20 cellular contexts compared by ENCODE assay signal in the genomic region with DNA sequence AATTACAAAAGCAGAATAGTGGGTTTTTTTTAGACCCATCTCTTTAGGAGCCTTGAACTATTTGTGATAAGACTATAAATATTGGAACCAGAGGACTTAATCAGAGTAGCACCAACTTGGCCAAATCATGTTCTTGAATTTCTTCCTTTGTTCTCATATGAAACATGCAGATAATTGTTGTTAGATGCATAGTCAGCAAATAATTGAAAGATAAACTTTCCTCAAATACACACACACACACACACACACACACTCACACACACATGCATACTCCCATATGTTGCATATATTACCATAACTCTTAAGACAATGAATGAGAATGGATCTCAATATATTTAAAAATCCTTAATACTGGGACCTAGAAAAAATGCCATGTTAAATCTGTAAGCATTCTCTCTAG.
DNase-seq lines count a peak whose midpoint lies in the region; ATAC-seq, FAIRE-seq and TF ChIP-seq lines count a peak whose summit lies in the region.
"Had no signal": no experiment of that assay in that cellular context is flagged by ENCODE, and none has a peak within 500 bp of the region (broad histone marks: within the 10 kb centered on the region; RNA-seq: fewer than 3 reads in every experiment).

No MANE protein-coding gene starts in this region.

- no peak for ATAC-seq in HepG2
- ATAC-seq in right lobe of liver = no peak
- no peak for ATAC-seq in PC-3
- ATAC-seq: CD8-positive, alpha-beta T cell; GM23338 had no signal

- no peak for DNase-seq in HepG2 (ENCODE audit: low spot score)
- no peak for DNase-seq in right lobe of liver
- DNase-seq in adipocyte (ENCODE audit: low read depth) = no peak
- DNase-seq in PC-3 = no peak
- no peak for DNase-seq in stimulated activated CD4-positive, alpha-beta T cell treated with anti-CD3 and anti-CD28 coated beads, Interleukin-4, amount 100 ng/mL, for 1 hour
- DNase-seq: 8988T; Caco-2; CD4-positive, CD25-positive, alpha-beta regulatory T cell; CD8-positive, alpha-beta T cell; DMS153; DND-41; HFFc6 had no signal

- H3F3A ChIP-seq in PC-3 (ENCODE audit: low read length, unreplicated experiment) = no peaks in the 10 kb centered on the region

- H3K27ac ChIP-seq in HepG2 (ENCODE audit: extremely low read length, insufficient read depth, low read length) = no peak overlapping the region
- H3K27ac ChIP-seq in right lobe of liver = no peak overlapping the region
- H3K27ac ChIP-seq in parathyroid adenoma = peak overlapping the region; percentile 86
- H3K27ac ChIP-seq in PC-3 (ENCODE audit: low read length) = no peak overlapping the region
- H3K27ac ChIP-seq: BLaER1, C4-2B had no signal

- H3K4me1 ChIP-seq in HepG2 (ENCODE audit: insufficient read depth, low read length) (no peaks in the 10 kb centered on the region), right lobe of liver (no peaks in the 10 kb centered on the region), adipocyte (ENCODE audit: control insufficient read depth, insufficient read depth, low read length) (peaks cover 36% of the 10 kb centered on the region), parathyroid adenoma (peaks cover 31% of the 10 kb centered on the region), PC-3 (ENCODE audit: insufficient read depth, low read length) (no peaks in the 10 kb centered on the region)
- H3K4me1 ChIP-seq: BLaER1, Caco-2, HAP-1 had no signal

- H2AFZ ChIP-seq in HepG2 (ENCODE audit: low read length) (no peak overlapping the region), parathyroid adenoma (no peak overlapping the region), PC-3 (ENCODE audit: low read length) (no peak overlapping the region)
- H2AFZ ChIP-seq: GM23338 had no signal

- no peaks in the 10 kb centered on the region for H3K9me2 ChIP-seq in PC-3 (replicated peaks; ENCODE audit: low read length)

- H3K9ac ChIP-seq in HepG2 (ENCODE audit: insufficient read depth, low read depth, low read length) (no peak overlapping the region), adipocyte (ENCODE audit: low read length) (peak overlapping the region; percentile 73), parathyroid adenoma (no peak overlapping the region), PC-3 (ENCODE audit: low read length) (no peak overlapping the region)
- H3K9ac ChIP-seq: BLaER1 had no signal

- H4K20me1 ChIP-seq in HepG2 (ENCODE audit: insufficient read depth, low read length) = no peaks in the 10 kb centered on the region
- no peaks in the 10 kb centered on the region for H4K20me1 ChIP-seq in PC-3 (ENCODE audit: low read length)
- H4K20me1 ChIP-seq: BLaER1 had no signal

- no peak for TF ChIP-seq RAD21 in HepG2 (CRISPR knock-in tag; IDR thresholded peaks at IDR 0.05)

- FAIRE-seq in HepG2 (lab: Jason Lieb, UNC) = no peak
- FAIRE-seq: G401.6, GM12892, H54 had no signal

- in situ Hi-C loops in HepG2 (cut with HindIII; ENCODE audit: extremely low pct_ligation_motif_present, low pct_unique_long_range_greater_than_20kb) = no loop called here

- POLR2A ChIA-PET in HepG2 (lab: Yijun Ruan, JAX) = no interaction called here
- POLR2A ChIA-PET in PC-3 (lab: Charles Lee; ENCODE audit: unreplicated experiment) = no interaction called here

- peaks cover 82% of the 10 kb centered on the region for H3K9me3 ChIP-seq in HepG2 (ENCODE audit: low read length)
- no peaks in the 10 kb centered on the region for H3K9me3 ChIP-seq in right lobe of liver
- H3K9me3 ChIP-seq in adipocyte (ENCODE audit: control insufficient read depth, low read length) = peaks cover 8% of the 10 kb centered on the region
- H3K9me3 ChIP-seq in parathyroid adenoma (ENCODE audit: control insufficient read depth, low read length) = no peaks in the 10 kb centered on the region
- no peaks in the 10 kb centered on the region for H3K9me3 ChIP-seq in PC-3 (ENCODE audit: low read length)
- H3K9me3 ChIP-seq: HAP-1 had no signal

- intact Hi-C loops in HepG2 (cut with micrococcal nuclease; ENCODE audit: unreplicated experiment) = loop anchor here (10.0 kb wide), 1 partner anchor 1235 kb away; no protein-coding TSS in a partner anchor
- intact Hi-C loops in right lobe of liver (cut with DNase I) = no loop called here
- intact Hi-C loops in PC-3 (cut with micrococcal nuclease) = no loop called here

- no peaks in the 10 kb centered on the region for H3K36me3 ChIP-seq in HepG2 (replicated peaks in 1 of 2; ENCODE audit: control insufficient read depth in 1 of 2, insufficient read depth in 2 of 2, low read length in 2 of 2)
- no peaks in the 10 kb centered on the region for H3K36me3 ChIP-seq in right lobe of liver
- H3K36me3 ChIP-seq in adipocyte (ENCODE audit: control insufficient read depth, insufficient read depth, low read length, severe bottlenecking) = no peaks in the 10 kb centered on the region
- no peaks in the 10 kb centered on the region for H3K36me3 ChIP-seq in parathyroid adenoma (ENCODE audit: control insufficient read depth, insufficient read depth, low read length)
- no peaks in the 10 kb centered on the region for H3K36me3 ChIP-seq in PC-3 (ENCODE audit: low read depth, low read length)
- H3K36me3 ChIP-seq: BLaER1, HAP-1 had no signal

- H3K4me2 ChIP-seq in HepG2 (ENCODE audit: low read depth, low read length) (no peak overlapping the region), parathyroid adenoma (ENCODE audit: low read length) (no peak overlapping the region), PC-3 (ENCODE audit: low read length) (no peak overlapping the region)
- H3K4me2 ChIP-seq: BLaER1, GM23338 had no signal

- H3K4me3 ChIP-seq in HepG2 (replicated peaks in 1 of 3; ENCODE audit: insufficient read depth in 1 of 3, low read depth in 2 of 3, low read length in 3 of 3) = no peak overlapping the region
- H3K4me3 ChIP-seq in right lobe of liver = no peak overlapping the region
- peak overlapping the region; percentile 5 for H3K4me3 ChIP-seq in adipocyte (ENCODE audit: low read length)
- H3K4me3 ChIP-seq in parathyroid adenoma (ENCODE audit: low read depth, low read length) = no peak overlapping the region
- H3K4me3 ChIP-seq in PC-3 (ENCODE audit: low read length) = no peak overlapping the region
- H3K4me3 ChIP-seq: BLaER1, GM23338, HAP-1 had no signal

- no peak for TF ChIP-seq CTCF in HepG2 (CRISPR knock-in tag; IDR thresholded peaks at IDR 0.05)
- TF ChIP-seq CTCF in right lobe of liver (IDR thresholded peaks at IDR 0.05) = no peak
- TF ChIP-seq CTCF in parathyroid adenoma (IDR thresholded peaks at IDR 0.05) = no peak
- TF ChIP-seq CTCF in PC-3 (conservative IDR thresholded peaks at IDR 0.05; ENCODE audit: low read depth, low read length) = no peak

- no peaks in the 10 kb centered on the region for H3K79me2 ChIP-seq in HepG2 (ENCODE audit: insufficient read depth, low read length)
- no peaks in the 10 kb centered on the region for H3K79me2 ChIP-seq in parathyroid adenoma
- H3K79me2 ChIP-seq in PC-3 (ENCODE audit: low read length) = no peaks in the 10 kb centered on the region

- no peak for TF ChIP-seq EP300 in HepG2 (IDR thresholded peaks at IDR 0.05; ENCODE audit: low read depth in 2 of 2, low read length in 2 of 2)
- TF ChIP-seq EP300 in HepG2 (CRISPR knock-in tag; IDR thresholded peaks at IDR 0.05; ENCODE audit: borderline replicate concordance) = no peak

- TF ChIP-seq POLR2A in HepG2 (IDR thresholded peaks at IDR 0.05; ENCODE audit: insufficient read depth in 1 of 2, low read depth in 2 of 2, low read length in 2 of 2) = no peak
- TF ChIP-seq POLR2A in right lobe of liver (IDR thresholded peaks at IDR 0.05) = no peak

- BruUV-seq in HepG2 (replicated peaks; lab: Mats Ljungman, UMichigan) = no TSS peak
- BruUV-seq in PC-3 (replicated peaks; lab: Mats Ljungman, UMichigan) = no TSS peak

- H3K27me3 ChIP-seq in HepG2 (ENCODE audit: control insufficient read depth in 1 of 2, insufficient read depth in 2 of 2, low read length in 2 of 2) = no peaks in the 10 kb centered on the region
- H3K27me3 ChIP-seq in right lobe of liver = no peaks in the 10 kb centered on the region
- no peaks in the 10 kb centered on the region for H3K27me3 ChIP-seq in adipocyte (replicated peaks; ENCODE audit: control insufficient read depth, insufficient read depth, low read length)
- H3K27me3 ChIP-seq in parathyroid adenoma (ENCODE audit: control insufficient read depth, insufficient read depth, low read length) = no peaks in the 10 kb centered on the region
- no peaks in the 10 kb centered on the region for H3K27me3 ChIP-seq in PC-3 (ENCODE audit: low read length)
- H3K27me3 ChIP-seq: BLaER1 had no signal

- CTCF ChIA-PET in HepG2 (lab: Yijun Ruan, JAX; ENCODE audit: low intra/inter-chr PET ratio, low total read pairs) (no interaction called here), PC-3 (lab: Charles Lee) (no interaction called here)

TF ChIP-seq in HepG2, 621 proteins besides CTCF, POLR2A, EP300 and RAD21:
- TF ChIP-seq ZNF337 (CRISPR knock-in tag; IDR thresholded peaks at IDR 0.05; ENCODE audit: borderline replicate concordance, low read depth) (no peak), ELF3 (CRISPR knock-in tag; IDR thresholded peaks at IDR 0.05) (no peak), HNRNPK (IDR thresholded peaks at IDR 0.05; ENCODE audit: low read depth, low read length, poor library complexity, severe bottlenecking) (no peak), ZBTB20 (CRISPR knock-in tag; IDR thresholded peaks at IDR 0.05; ENCODE audit: borderline replicate concordance, low read depth) (no peak), MAFK (conservative IDR thresholded peaks at IDR 0.05 in 1 of 2, IDR thresholded peaks at IDR 0.05 in 1 of 2; ENCODE audit: low read length in 2 of 2) (peak; percentile 85 to 95), MAFF (IDR thresholded peaks at IDR 0.05; ENCODE audit: low read depth, low read length) (peak; percentile 91)
TF ChIP-seq in HepG2: peak in this region for 2.
